ENCODE assay signal across 35 cellular contexts in the genomic region with DNA sequence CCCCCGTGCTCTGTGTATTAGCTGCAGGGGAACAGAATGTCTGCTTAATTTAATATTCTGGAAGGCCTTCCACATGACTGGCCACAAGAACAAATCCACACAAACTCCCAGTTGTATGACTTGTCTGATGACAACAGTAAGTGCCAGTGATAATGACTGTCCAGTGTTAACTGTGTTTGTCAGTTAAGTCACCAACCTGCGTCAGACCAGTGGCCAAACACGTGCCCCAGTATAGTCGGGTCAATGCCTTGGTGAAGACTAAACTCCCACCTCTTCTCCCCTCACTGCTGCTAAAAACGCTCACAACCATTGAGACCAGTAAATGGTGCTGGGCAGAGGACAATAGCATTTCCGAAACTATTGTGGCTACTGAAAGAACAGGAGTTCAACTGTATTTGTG. TPM values are rescaled to one million over a fixed set of nuclear protein-coding genes. Genes with fewer than 3 reads are reported as not detected.
"Had no signal": no experiment of that assay in that cellular context is flagged by ENCODE, and none has a peak within 500 bp of the region (broad histone marks: within the 10 kb centered on the region; RNA-seq: fewer than 3 reads in every experiment).

No MANE protein-coding gene starts in this region.

- H3K27ac Mint-ChIP-seq: activated CD4-positive, alpha-beta memory T cell treated with anti-CD3 and anti-CD28 coated beads for 36 hours; activated CD4-positive, alpha-beta T cell treated with anti-CD3 and anti-CD28 coated beads for 36 hours; activated naive CD8-positive, alpha-beta T cell treated with anti-CD3 and anti-CD28 coated beads for 36 hours; activated T-cell treated with anti-CD3 and anti-CD28 coated beads, Interleukin-2, amount 50 U/mL, for 72 hours; activated T-helper 17 cell treated with anti-CD3 and anti-CD28 coated beads, Interleukin-2, amount 50 U/mL, for 72 hours; T-helper 1 cell treated with Interleukin-12 subunit alpha and Interleukin-12 subunit beta and Interleukin-4 antibody, amounts not matched to agents 30 μg/mL and 1 μg/mL, for 36 hours; T-helper 2 cell treated with Interferon-gamma antibody and Interleukin-4, amounts not matched to agents 5 μg/mL and 100 μg/mL, for 36 hours had no signal

- H3K36me3 Mint-ChIP-seq: activated CD4-positive, alpha-beta memory T cell treated with anti-CD3 and anti-CD28 coated beads for 36 hours; activated naive CD8-positive, alpha-beta T cell treated with anti-CD3 and anti-CD28 coated beads for 36 hours had no signal

- FAIRE-seq: TTC549 had no signal

- H3K27ac ChIP-seq: brain microvascular endothelial cell, cardiac muscle cell, colonic mucosa, SJCRH30 had no signal

- H3K4me3 ChIP-seq: cardiac muscle cell, colonic mucosa, SJCRH30 had no signal

- H3K27me3 ChIP-seq: brain microvascular endothelial cell, cardiac muscle cell, colonic mucosa, SJCRH30 had no signal

- H3K4me1 Mint-ChIP-seq: activated CD4-positive, alpha-beta T cell treated with anti-CD3 and anti-CD28 coated beads for 36 hours; activated naive CD8-positive, alpha-beta T cell treated with anti-CD3 and anti-CD28 coated beads for 36 hours; activated T-helper 17 cell treated with anti-CD3 and anti-CD28 coated beads, Interleukin-2, amount 50 U/mL, for 72 hours; central memory CD8-positive, alpha-beta T cell had no signal

- H3K9me3 ChIP-seq: colonic mucosa, SK-N-SH had no signal

- H3K4me2 ChIP-seq: SK-N-SH had no signal

- H3K36me3 ChIP-seq: brain microvascular endothelial cell, cardiac muscle cell, colonic mucosa, SJCRH30 had no signal

- H3K4me1 ChIP-seq: colonic mucosa had no signal

- H3K9me2 ChIP-seq: SK-N-SH had no signal

- DNase-seq: activated CD4-positive, alpha-beta memory T cell treated with anti-CD3 and anti-CD28 coated beads for 36 hours; activated CD4-positive, alpha-beta T cell treated with anti-CD3 and anti-CD28 coated beads for 36 hours; activated CD4-positive, alpha-beta T cell treated with anti-CD3 and anti-CD28 coated beads, Interleukin-2, amount 50 U/mL, for 1 hour; activated CD8-positive, alpha-beta memory T cell treated with anti-CD3 and anti-CD28 coated beads, Interleukin-2, amount 50 U/mL, for 4 hours; activated effector memory CD4-positive, alpha-beta T cell treated with anti-CD3 and anti-CD28 coated beads, Interleukin-2, amount 50 U/mL, for 16 hours; activated naive CD4-positive, alpha-beta T cell; activated naive CD4-positive, alpha-beta T cell treated with anti-CD3 and anti-CD28 coated beads, Interleukin-2, amount 50 U/mL, for 16 hours; activated naive CD8-positive, alpha-beta T cell treated with anti-CD3 and anti-CD28 coated beads for 36 hours; activated T-cell treated with anti-CD3 and anti-CD28 coated beads, Interleukin-2, amount 50 U/mL, for 72 hours; amniotic stem cell; aorta; brain microvascular endothelial cell; colonic mucosa; NCI-H1092 treated with DMSO at 0.1 percent for 48 hours; NCI-H1417; NCI-H146; NCI-H1930; NCI-H2081 treated with DMSO at 0.1 percent for 48 hours; NCI-H226; NCI-H510A; NCI-H526 treated with DMSO at 0.1 percent for 48 hours; SHP77; SJCRH30; SK-N-SH had no signal

- H3K4me3 Mint-ChIP-seq: activated CD4-positive, alpha-beta memory T cell treated with anti-CD3 and anti-CD28 coated beads for 36 hours; activated CD4-positive, alpha-beta T cell treated with anti-CD3 and anti-CD28 coated beads for 36 hours; activated naive CD8-positive, alpha-beta T cell treated with anti-CD3 and anti-CD28 coated beads for 36 hours; activated T-cell treated with anti-CD3 and anti-CD28 coated beads, Interleukin-2, amount 50 U/mL, for 72 hours; activated T-helper 17 cell treated with anti-CD3 and anti-CD28 coated beads, Interleukin-2, amount 50 U/mL, for 72 hours; central memory CD8-positive, alpha-beta T cell; T-helper 1 cell treated with Interleukin-12 subunit alpha and Interleukin-12 subunit beta and Interleukin-4 antibody, amounts not matched to agents 30 μg/mL and 1 μg/mL, for 36 hours; T-helper 2 cell treated with Interferon-gamma antibody and Interleukin-4, amounts not matched to agents 5 μg/mL and 100 μg/mL, for 36 hours had no signal

- ATAC-seq: activated CD4-positive, alpha-beta T cell treated with anti-CD3 and anti-CD28 coated beads for 36 hours; activated CD4-positive, CD25-positive, alpha-beta regulatory T cell treated with anti-CD3 and anti-CD28 coated beads, Interleukin-2, amount 50 U/mL, for 24 hours; activated T-cell treated with anti-CD3 and anti-CD28 coated beads, Interleukin-2, amount 50 U/mL, for 72 hours; activated T-helper 17 cell treated with anti-CD3 and anti-CD28 coated beads, Interleukin-2, amount 50 U/mL, for 72 hours; Panc1 had no signal

- H3K9me3 Mint-ChIP-seq: activated CD4-positive, alpha-beta memory T cell treated with anti-CD3 and anti-CD28 coated beads for 36 hours; activated naive CD8-positive, alpha-beta T cell treated with anti-CD3 and anti-CD28 coated beads for 36 hours; activated T-cell treated with anti-CD3 and anti-CD28 coated beads, Interleukin-2, amount 50 U/mL, for 72 hours; activated T-helper 17 cell treated with anti-CD3 and anti-CD28 coated beads, Interleukin-2, amount 50 U/mL, for 72 hours; central memory CD8-positive, alpha-beta T cell; T-helper 1 cell treated with Interleukin-12 subunit alpha and Interleukin-12 subunit beta and Interleukin-4 antibody, amounts not matched to agents 30 μg/mL and 1 μg/mL, for 36 hours; T-helper 2 cell treated with Interferon-gamma antibody and Interleukin-4, amounts not matched to agents 5 μg/mL and 100 μg/mL, for 36 hours had no signal

RNA-seq across cellular contexts. Expression of a gene that starts 9.8 kb away (rescaled TPM):
- total RNA-seq: activated CD4-positive, alpha-beta memory T cell treated with anti-CD3 and anti-CD28 coated beads for 36 hours; activated CD4-positive, alpha-beta T cell treated with anti-CD3 and anti-CD28 coated beads for 36 hours; activated naive CD8-positive, alpha-beta T cell treated with anti-CD3 and anti-CD28 coated beads for 36 hours; activated T-cell treated with anti-CD3 and anti-CD28 coated beads, Interleukin-2, amount 50 U/mL, for 72 hours; activated T-helper 17 cell treated with anti-CD3 and anti-CD28 coated beads, Interleukin-2, amount 50 U/mL, for 72 hours; aorta; cardiac muscle cell; chondrocyte; M059J; RPMI7951 had no signal
- polyA plus RNA-seq: aorta, SK-N-SH had no signal
